Comparison of ENCODE assay signal across 27 cellular contexts in genomic region chr2:82182270-82182669, GRCh38.
"Had no signal": no experiment of that assay in that cellular context is flagged by ENCODE, and none has a peak within 500 bp of the region (broad histone marks: within the 10 kb centered on the region; RNA-seq: fewer than 3 reads in every experiment).

No MANE protein-coding gene starts in this region.

- H3K27me3 Mint-ChIP-seq: activated naive CD4-positive, alpha-beta T cell treated with anti-CD3 and anti-CD28 coated beads, Interleukin-2, amount 50 U/mL, for 24 hours; brain; naive thymus-derived CD4-positive, alpha-beta T cell; stimulated activated naive CD8-positive, alpha-beta T cell treated with anti-CD3 and anti-CD28 coated beads, Interleukin-15, Interleukin-2, amounts not matched to agents 100 ng/mL and 50 ng/mL, for 24 hours; T-cell had no signal

- H3K27ac ChIP-seq: esophagus muscularis mucosa, gastrocnemius medialis, lower lobe of right lung, spleen, thyroid gland, upper lobe of right lung, VCaP had no signal

- H3K36me3 ChIP-seq: esophagus muscularis mucosa, gastrocnemius medialis, lower lobe of right lung, spleen, thyroid gland, upper lobe of right lung had no signal

- H3K36me3 Mint-ChIP-seq: activated naive CD4-positive, alpha-beta T cell treated with anti-CD3 and anti-CD28 coated beads, Interleukin-2, amount 50 U/mL, for 24 hours; brain; naive thymus-derived CD4-positive, alpha-beta T cell; T-cell had no signal

- H3K4me3 ChIP-seq: esophagus muscularis mucosa, gastrocnemius medialis, lower lobe of right lung, spleen, thyroid gland, upper lobe of right lung had no signal

- H3K27me3 ChIP-seq: esophagus muscularis mucosa, gastrocnemius medialis, spleen, thyroid gland, upper lobe of right lung had no signal

- H3K9me3 ChIP-seq: esophagus muscularis mucosa, gastrocnemius medialis, lower lobe of right lung, thyroid gland, upper lobe of right lung had no signal

- H3K27ac Mint-ChIP-seq: activated CD8-positive, alpha-beta T cell treated with anti-CD3 and anti-CD28 coated beads, Interleukin-2, amount 10 ng/mL, durations not matched to agents 7 days and 5 days; activated naive CD4-positive, alpha-beta T cell treated with anti-CD3 and anti-CD28 coated beads, Interleukin-2, amount 50 U/mL, for 24 hours; brain; naive thymus-derived CD4-positive, alpha-beta T cell; stimulated activated naive CD8-positive, alpha-beta T cell treated with anti-CD3 and anti-CD28 coated beads, Interleukin-15, Interleukin-2, amounts not matched to agents 100 ng/mL and 50 ng/mL, for 24 hours; T-cell; T-helper 2 cell treated with Interferon-gamma antibody and Interleukin-4, amounts not matched to agents 5 μg/mL and 100 μg/mL, for 36 hours had no signal

- H3K4me1 ChIP-seq: esophagus muscularis mucosa, gastrocnemius medialis, lower lobe of right lung, spleen, thyroid gland, upper lobe of right lung had no signal

- H3K4me1 Mint-ChIP-seq: activated naive CD4-positive, alpha-beta T cell treated with anti-CD3 and anti-CD28 coated beads, Interleukin-2, amount 50 U/mL, for 24 hours; brain; neural crest cell; T-cell had no signal

- ATAC-seq: activated CD8-positive, alpha-beta T cell treated with anti-CD3 and anti-CD28 coated beads, Interleukin-2, amount 10 ng/mL, durations not matched to agents 7 days and 5 days; gastrocnemius medialis; left lobe of liver; lower lobe of right lung; naive thymus-derived CD4-positive, alpha-beta T cell; T-cell; upper lobe of right lung had no signal

- H3K9me3 Mint-ChIP-seq: brain, neural crest cell had no signal

- DNase-seq: activated CD4-positive, alpha-beta T cell treated with anti-CD3 and anti-CD28 coated beads, Interleukin-2, amount 50 U/mL, for 1 hour; activated CD4-positive, CD25-positive, alpha-beta regulatory T cell treated with anti-CD3 and anti-CD28 coated beads, Interleukin-2, amount 50 U/mL, for 72 hours; activated CD8-positive, alpha-beta T cell treated with anti-CD3 and anti-CD28 coated beads, Interleukin-2, amount 10 ng/mL, durations not matched to agents 7 days and 5 days; activated gamma-delta T cell treated with Interleukin-2 at 50 U/mL for 16 hours; aorta; central memory CD4-positive, alpha-beta T cell; effector memory CD4-positive, alpha-beta T cell; gastrocnemius medialis; hypothalamus; lower lobe of right lung; naive thymus-derived CD4-positive, alpha-beta T cell; occipital lobe; posterior cingulate gyrus; spleen; stimulated activated CD4-positive, alpha-beta T cell treated with anti-CD3 and anti-CD28 coated beads, Interleukin-4, amount 100 ng/mL, for 4 hours; substantia nigra; T-cell; thyroid gland; upper lobe of right lung had no signal

- H3K4me3 Mint-ChIP-seq: activated CD8-positive, alpha-beta T cell treated with anti-CD3 and anti-CD28 coated beads, Interleukin-2, amount 10 ng/mL, durations not matched to agents 7 days and 5 days; activated naive CD4-positive, alpha-beta T cell treated with anti-CD3 and anti-CD28 coated beads, Interleukin-2, amount 50 U/mL, for 24 hours; brain; naive thymus-derived CD4-positive, alpha-beta T cell; neural crest cell; stimulated activated naive CD8-positive, alpha-beta T cell treated with anti-CD3 and anti-CD28 coated beads, Interleukin-15, Interleukin-2, amounts not matched to agents 100 ng/mL and 50 ng/mL, for 24 hours; T-cell; T-helper 2 cell treated with Interferon-gamma antibody and Interleukin-4, amounts not matched to agents 5 μg/mL and 100 μg/mL, for 36 hours had no signal
